Comparison of ENCODE assay signal across 8 cellular contexts in the genomic region with DNA sequence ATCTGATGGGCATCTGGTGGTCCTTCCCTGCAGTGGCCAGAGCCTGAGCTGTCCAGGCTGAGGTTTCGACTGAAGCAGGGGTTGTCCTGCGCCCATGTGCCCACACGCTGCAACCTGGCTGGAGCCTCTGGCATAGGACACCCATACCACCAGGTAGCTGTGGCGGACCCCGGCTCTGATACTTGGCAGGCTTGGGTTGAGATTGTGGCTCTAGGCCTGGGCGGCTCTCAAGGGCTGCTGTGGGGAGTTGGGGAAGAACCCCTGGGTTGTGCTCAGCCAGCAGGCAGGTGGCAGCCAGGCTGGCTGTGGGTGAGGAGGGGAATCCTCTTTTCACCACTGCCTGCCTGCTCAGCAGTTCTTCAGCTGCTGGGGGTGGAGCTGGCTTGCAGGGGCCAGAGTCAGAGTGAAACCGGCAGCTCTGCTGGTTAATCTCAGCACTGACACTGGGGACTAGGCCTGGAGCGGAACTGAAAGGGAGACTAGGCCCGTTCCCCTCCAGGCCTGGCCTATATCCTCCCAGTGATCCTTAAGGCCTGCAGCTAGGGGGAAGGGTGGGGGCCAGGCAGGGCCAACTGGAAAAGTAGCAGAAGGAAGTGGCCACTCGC.
DNase-seq lines count a peak whose midpoint lies in the region; ATAC-seq and TF ChIP-seq lines count a peak whose summit lies in the region.

No MANE protein-coding gene starts in this region.

- H3K27ac ChIP-seq in muscle layer of colon (ENCODE audit: low read depth, low read length) = peak overlapping the region; percentile 69

- peak overlapping the region; percentile 32 for H3K9ac ChIP-seq in muscle layer of colon (ENCODE audit: low read length)

- no peaks in the 10 kb centered on the region for H3K9me3 Mint-ChIP-seq in dendritic cell treated with granulocyte-macrophage colony-stimulating factor and Interleukin-4, amounts not matched to agents 40 ng/mL and 50 ng/mL, for 4 days

- H3K27ac Mint-ChIP-seq in dendritic cell treated with granulocyte-macrophage colony-stimulating factor and Interleukin-4, amounts not matched to agents 40 ng/mL and 50 ng/mL, for 4 days = peak overlapping the region; percentile 68

- DNase-seq in AG10803 (ENCODE audit: low read depth) (peak; percentile 26), COLO829 (ENCODE audit: low spot score) (no peak)
- DNase-seq in activated CD4-positive, CD25-positive, alpha-beta regulatory T cell treated with anti-CD3 and anti-CD28 coated beads, Interleukin-2, amount 50 U/mL, for 72 hours = peak; percentile 80
- peak; percentile 38 to 71 (median 55) for DNase-seq in stimulated activated naive CD4-positive, alpha-beta T cell (lab: John Stamatoyannopoulos, UW)

- peaks cover 59% of the 10 kb centered on the region for H3K36me3 ChIP-seq in muscle layer of colon (ENCODE audit: insufficient read depth, low read length)

- ATAC-seq in GM19397 (IDR thresholded peaks at IDR 0.05; ENCODE audit: unreplicated experiment) (peak; percentile 78), HG03520 (IDR thresholded peaks at IDR 0.05; ENCODE audit: unreplicated experiment) (peak; percentile 81)

- no peak overlapping the region for H3K4me3 ChIP-seq in AG10803 (ENCODE audit: low read length)
- no peak overlapping the region for H3K4me3 ChIP-seq in muscle layer of colon (ENCODE audit: low read depth in 1 of 2, low read length in 2 of 2)

- peaks cover 50% of the 10 kb centered on the region for H3K4me1 ChIP-seq in muscle layer of colon (ENCODE audit: insufficient read depth, low read length)

- intact Hi-C loops in dendritic cell treated with granulocyte-macrophage colony-stimulating factor and Interleukin-4, amounts not matched to agents 40 ng/mL and 50 ng/mL, for 4 days (cut with micrococcal nuclease) = loop anchor here (2.0 kb wide), 1 partner anchor 46 kb away; no protein-coding TSS in a partner anchor

- H3K9me3 ChIP-seq in muscle layer of colon (ENCODE audit: low read length) = no peaks in the 10 kb centered on the region

- TF ChIP-seq CTCF in AG10803 (conservative IDR thresholded peaks at IDR 0.05; ENCODE audit: low read length) = no peak

- H3K27me3 ChIP-seq in muscle layer of colon (ENCODE audit: control insufficient read depth in 1 of 2, insufficient read depth in 2 of 2, low read length in 2 of 2) = no peaks in the 10 kb centered on the region

- H3K4me1 Mint-ChIP-seq in dendritic cell treated with granulocyte-macrophage colony-stimulating factor and Interleukin-4, amounts not matched to agents 40 ng/mL and 50 ng/mL, for 4 days (ENCODE audit: low read depth) = peaks cover 100% of the 10 kb centered on the region

- H3K36me3 Mint-ChIP-seq in dendritic cell treated with granulocyte-macrophage colony-stimulating factor and Interleukin-4, amounts not matched to agents 40 ng/mL and 50 ng/mL, for 4 days (ENCODE audit: low read depth) = peaks cover 99% of the 10 kb centered on the region

- H3K27me3 Mint-ChIP-seq in dendritic cell treated with granulocyte-macrophage colony-stimulating factor and Interleukin-4, amounts not matched to agents 40 ng/mL and 50 ng/mL, for 4 days = no peaks in the 10 kb centered on the region

- peak overlapping the region; percentile 50 for H3K4me3 Mint-ChIP-seq in dendritic cell treated with granulocyte-macrophage colony-stimulating factor and Interleukin-4, amounts not matched to agents 40 ng/mL and 50 ng/mL, for 4 days
